ENCODE assay signal across 8 cellular contexts in genomic region chr15:74696808-74697207, GRCh38. TPM values are rescaled to one million over a fixed set of nuclear protein-coding genes. Genes with fewer than 3 reads are reported as not detected.
DNase-seq lines count a peak whose midpoint lies in the region; ATAC-seq and TF ChIP-seq lines count a peak whose summit lies in the region.

No MANE protein-coding gene starts in this region.

- H3K9me3 ChIP-seq in heart left ventricle (no peaks in the 10 kb centered on the region), lower lobe of right lung (no peaks in the 10 kb centered on the region), tibial nerve (no peaks in the 10 kb centered on the region)

- CTCF ChIA-PET in activated CD4-positive, alpha-beta memory T cell treated with anti-CD3 and anti-CD28 coated beads, Interleukin-2, amount 10 ng/mL, durations not matched to agents 7 days and 5 days (lab: Charles Lee): interaction anchor here (2.5 kb wide), 1 partner anchor 72 kb away, joined by 11 read pairs; no protein-coding TSS in a partner anchor

- peaks cover 4% of the 10 kb centered on the region for H3K27me3 Mint-ChIP-seq in activated CD4-positive, alpha-beta memory T cell treated with anti-CD3 and anti-CD28 coated beads, Interleukin-2, amount 10 ng/mL, durations not matched to agents 7 days and 5 days

- H3K4me1 Mint-ChIP-seq in activated CD4-positive, alpha-beta memory T cell treated with anti-CD3 and anti-CD28 coated beads, Interleukin-2, amount 10 ng/mL, durations not matched to agents 7 days and 5 days: peaks cover 42% of the 10 kb centered on the region

- ATAC-seq in heart left ventricle: no peak
- ATAC-seq in left cardiac atrium: no peak
- ATAC-seq in lower lobe of right lung: no peak
- ATAC-seq in GM19324 (IDR thresholded peaks at IDR 0.05; ENCODE audit: low FRiP score, unreplicated experiment): no peak

- peak overlapping the region; percentile 100 for H3K4me3 Mint-ChIP-seq in activated CD4-positive, alpha-beta memory T cell treated with anti-CD3 and anti-CD28 coated beads, Interleukin-2, amount 10 ng/mL, durations not matched to agents 7 days and 5 days

- H3K27me3 ChIP-seq in heart left ventricle (peaks cover 0 to under 1% (median 0%) of the 10 kb centered on the region in 9 donors), lower lobe of right lung (ENCODE audit: low read depth) (no peaks in the 10 kb centered on the region), tibial nerve (no peaks in the 10 kb centered on the region)

- TF ChIP-seq CTCF in heart left ventricle (IDR thresholded peaks at IDR 0.05) (no peak), lower lobe of right lung (IDR thresholded peaks at IDR 0.05) (no peak), tibial nerve (IDR thresholded peaks at IDR 0.05) (no peak)

- H3K27ac Mint-ChIP-seq in activated CD4-positive, alpha-beta memory T cell treated with anti-CD3 and anti-CD28 coated beads, Interleukin-2, amount 10 ng/mL, durations not matched to agents 7 days and 5 days: peak overlapping the region; percentile 96

- DNase-seq in heart left ventricle (no peak), left cardiac atrium (no peak), lower lobe of right lung (no peak), tibial nerve (ENCODE audit: low spot score in 2 of 2) (no peak), SIG-M5 treated with dmso at 0.1 percent for 504 hours (lab: John Stamatoyannopoulos, UW; ENCODE audit: unreplicated experiment) (no peak), MV-4-11 (lab: John Stamatoyannopoulos, UW) (no peak)
- no peak for DNase-seq in activated CD4-positive, alpha-beta memory T cell treated with anti-CD3 and anti-CD28 coated beads, Interleukin-2, amount 10 ng/mL, durations not matched to agents 7 days and 5 days

- 41 to 84% (median 61%) methylated on average over 2 of the region's 2 CpGs for WGBS in heart left ventricle, 4 donors
- WGBS in tibial nerve, 2 donors: 53 to 74% methylated on average over 2 of the region's 2 CpGs

- intact Hi-C loops in heart left ventricle (cut with DNase I): loop anchor here in 1 of 10 donors (10.0 kb wide), 1 partner anchor 52 kb away; no protein-coding TSS in a partner anchor
- intact Hi-C loops in left cardiac atrium (cut with DNase I): no loop called here
- intact Hi-C loops in lower lobe of right lung (cut with DNase I): no loop called here

- H3K36me3 ChIP-seq in heart left ventricle (no peaks in the 10 kb centered on the region), lower lobe of right lung (no peaks in the 10 kb centered on the region), tibial nerve (no peaks in the 10 kb centered on the region)

- H3K9me3 Mint-ChIP-seq in activated CD4-positive, alpha-beta memory T cell treated with anti-CD3 and anti-CD28 coated beads, Interleukin-2, amount 10 ng/mL, durations not matched to agents 7 days and 5 days: no peaks in the 10 kb centered on the region

- POLR2A ChIA-PET in activated CD4-positive, alpha-beta memory T cell treated with anti-CD3 and anti-CD28 coated beads, Interleukin-2, amount 10 ng/mL, durations not matched to agents 7 days and 5 days (lab: Charles Lee): interaction anchor here (0.7 to 1.8 kb wide), 3 partner anchors 11 to 33 kb away, joined by 3 to 11 read pairs (median 3); partner anchors contain the start of gene CYP1A1

- H3K4me1 ChIP-seq in heart left ventricle (peaks cover 0 to 29% (median 14%) of the 10 kb centered on the region in 12 donors), lower lobe of right lung (peaks cover 32% of the 10 kb centered on the region), tibial nerve (peaks cover 0 to 38% (median 9%) of the 10 kb centered on the region in 4 donors)

- no peak for TF ChIP-seq EP300 in tibial nerve (IDR thresholded peaks at IDR 0.05)

- TF ChIP-seq POLR2A in heart left ventricle (IDR thresholded peaks at IDR 0.05): no peak
- no peak for TF ChIP-seq POLR2A in tibial nerve (IDR thresholded peaks at IDR 0.05)

- no peak overlapping the region for H3K27ac ChIP-seq in heart left ventricle
- H3K27ac ChIP-seq in lower lobe of right lung: no peak overlapping the region
- no peak overlapping the region for H3K27ac ChIP-seq in tibial nerve

- H3K36me3 Mint-ChIP-seq in activated CD4-positive, alpha-beta memory T cell treated with anti-CD3 and anti-CD28 coated beads, Interleukin-2, amount 10 ng/mL, durations not matched to agents 7 days and 5 days (ENCODE audit: low read depth): peaks cover 3% of the 10 kb centered on the region

- H3K4me3 ChIP-seq in heart left ventricle (peak overlapping the region in 8 of 12 donors; percentile 64 to 92 (median 81)), lower lobe of right lung (peak overlapping the region; percentile 88), tibial nerve (peak overlapping the region in 3 of 4 donors; percentile 76 to 95 (median 78))

RNA-seq across cellular contexts. Expression of gene EDC3, which starts 1.0 kb away (rescaled TPM):
- total RNA-seq in heart left ventricle (10 to 100 TPM in 8 of 9 donors, 1 to 10 TPM in 1; 7.3 to 23.0 (median 16.5) TPM), left cardiac atrium (10 to 100 TPM; 19.7 to 19.8 TPM), lower lobe of right lung (30.5 TPM), tibial nerve (10 to 100 TPM; 14.4 to 18.8 (median 17.2) TPM)
- polyA plus RNA-seq in heart left ventricle: 10 to 100 TPM in 1 of 2 donors, 1 to 10 TPM in 1; 8.3 to 17.1 TPM
- 10 to 100 TPM; 36.3 to 39.6 TPM for total RNA-seq in activated CD4-positive, alpha-beta memory T cell treated with anti-CD3 and anti-CD28 coated beads, Interleukin-2, amount 10 ng/mL, durations not matched to agents 7 days and 5 days

RNA-seq across cellular contexts. Expression of gene CYP1A1, which starts 28.5 kb away (rescaled TPM):
- total RNA-seq in heart left ventricle: under 1 TPM in 6 of 9 donors, not detected in 3; 0.16 to 0.91 (median 0.34) TPM
- under 1 TPM; 0.08 to 0.38 TPM for polyA plus RNA-seq in heart left ventricle
- total RNA-seq in left cardiac atrium: under 1 TPM; 0.16 to 0.32 TPM
- total RNA-seq in activated CD4-positive, alpha-beta memory T cell treated with anti-CD3 and anti-CD28 coated beads, Interleukin-2, amount 10 ng/mL, durations not matched to agents 7 days and 5 days: 1 to 10 TPM; 2.0 to 2.1 TPM
- 0.38 TPM for total RNA-seq in lower lobe of right lung
- 1 to 10 TPM in 3 of 4 donors, under 1 TPM in 1; 0.44 to 5.1 (median 2.9) TPM for total RNA-seq in tibial nerve

RNA-seq across cellular contexts. Expression of gene CYP1A2, which starts 51.8 kb away (rescaled TPM):
- total RNA-seq in heart left ventricle (not detected), left cardiac atrium (under 1 TPM in 1 of 2 donors, not detected in 1; 0.12 TPM), lower lobe of right lung (not detected), tibial nerve (not detected)
- polyA plus RNA-seq in heart left ventricle: not detected
- total RNA-seq in activated CD4-positive, alpha-beta memory T cell treated with anti-CD3 and anti-CD28 coated beads, Interleukin-2, amount 10 ng/mL, durations not matched to agents 7 days and 5 days: not detected
